In genomic region chr1:230746617-230747016, GRCh38 we compare ENCODE assay signal across 2 cellular contexts.
A peak's percentile ranks its signal among the peaks of the same experiment; 100 is the strongest.
TF ChIP-seq lines count a peak whose summit lies in the region.

No MANE protein-coding gene starts in this region.

TF ChIP-seq in HepG2, 621 proteins besides CTCF, POLR2A, EP300 and RAD21:
- TF ChIP-seq ZSCAN12 (CRISPR knock-in tag; IDR thresholded peaks at IDR 0.05) (no peak), ZBTB40 (IDR thresholded peaks at IDR 0.05) (peak; percentile 64), ZBTB40 (CRISPR knock-in tag; IDR thresholded peaks at IDR 0.05) (peak; percentile 99), MAFG (CRISPR knock-in tag; IDR thresholded peaks at IDR 0.05) (no peak)

TF ChIP-seq in K562, 482 proteins besides CTCF, POLR2A, EP300 and RAD21:
- peak; percentile 94 for TF ChIP-seq ZBTB40 (IDR thresholded peaks at IDR 0.05)
- TF ChIP-seq ZBTB40 (CRISPR knock-in tag; IDR thresholded peaks at IDR 0.05), result peak; percentile 91
- TF ChIP-seq PHB2 (IDR thresholded peaks at IDR 0.05; ENCODE audit: low read depth), result no peak
TF ChIP-seq in K562: peak in this region for 1.
